ENCODE assay signal across 8 cellular contexts in the genomic region with DNA sequence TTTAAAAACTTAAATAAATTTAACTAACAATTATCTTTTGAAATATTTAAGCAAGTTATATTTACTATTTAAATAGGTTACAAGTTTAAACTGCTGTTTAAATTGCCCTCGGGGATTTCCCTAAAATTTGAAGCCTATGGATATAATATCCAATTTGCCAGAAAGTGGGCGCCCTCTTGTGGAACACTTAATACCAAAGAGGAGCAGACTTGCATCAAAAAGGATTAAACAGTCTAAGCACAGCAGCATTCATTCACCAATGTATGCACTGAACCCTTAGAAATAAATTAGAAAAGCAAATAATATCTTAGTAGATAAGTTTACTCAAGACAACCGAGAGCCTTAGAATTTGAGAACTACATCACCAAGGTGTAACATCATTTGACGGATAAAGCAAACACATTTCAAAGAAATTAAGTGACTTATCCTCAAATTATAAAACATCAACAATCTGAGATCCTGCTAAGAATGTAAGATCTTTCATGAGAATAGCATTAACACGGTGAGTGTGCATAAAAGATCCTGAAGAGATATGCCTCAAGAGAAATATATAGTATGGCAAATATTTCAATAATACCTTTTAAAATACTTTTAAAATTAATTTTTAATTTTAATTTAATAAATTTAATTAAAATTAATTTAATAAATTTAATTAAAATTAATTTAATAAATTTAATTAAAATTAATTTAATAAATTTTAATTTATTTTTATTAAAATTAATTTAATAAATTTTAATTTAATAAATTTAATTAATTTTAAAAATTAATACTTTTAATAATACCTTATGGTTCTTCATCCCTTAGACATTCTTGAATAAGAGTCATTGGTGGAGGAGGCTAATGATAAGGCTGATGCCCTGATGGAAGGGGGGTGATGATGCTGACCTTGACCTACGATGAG. TPM values are rescaled to one million over a fixed set of nuclear protein-coding genes. Genes with fewer than 3 reads are reported as not detected.
DNase-seq lines count a peak whose midpoint lies in the region; TF ChIP-seq lines count a peak whose summit lies in the region.

No MANE protein-coding gene starts in this region.

- intact Hi-C loops in activated CD4-positive, alpha-beta memory T cell treated with anti-CD3 and anti-CD28 coated beads for 36 hours (cut with micrococcal nuclease) = loop anchor here (1.0 to 5.0 kb wide), 3 partner anchors 77 to 559 kb away; no protein-coding TSS in a partner anchor

- H3K4me3 ChIP-seq in MG63 = no peak overlapping the region

- H3K4me3 Mint-ChIP-seq in activated CD4-positive, alpha-beta memory T cell treated with anti-CD3 and anti-CD28 coated beads for 36 hours = no peak overlapping the region
- H3K4me3 Mint-ChIP-seq in activated CD4-positive, alpha-beta memory T cell treated with anti-CD3 and anti-CD28 coated beads, Interleukin-2, amount 10 ng/mL, durations not matched to agents 7 days and 5 days = no peak overlapping the region
- H3K4me3 Mint-ChIP-seq in nephron progenitor cell = no peak overlapping the region

- H3K27me3 Mint-ChIP-seq in activated CD4-positive, alpha-beta memory T cell treated with anti-CD3 and anti-CD28 coated beads for 36 hours = peaks cover 3% of the 10 kb centered on the region
- H3K27me3 Mint-ChIP-seq in activated CD4-positive, alpha-beta memory T cell treated with anti-CD3 and anti-CD28 coated beads, Interleukin-2, amount 10 ng/mL, durations not matched to agents 7 days and 5 days = no peaks in the 10 kb centered on the region
- H3K27me3 Mint-ChIP-seq in nephron progenitor cell (ENCODE audit: low read depth, poor library complexity) = peaks cover 8% of the 10 kb centered on the region

- H3K27ac Mint-ChIP-seq in activated CD4-positive, alpha-beta memory T cell treated with anti-CD3 and anti-CD28 coated beads for 36 hours = no peak overlapping the region
- no peak overlapping the region for H3K27ac Mint-ChIP-seq in activated CD4-positive, alpha-beta memory T cell treated with anti-CD3 and anti-CD28 coated beads, Interleukin-2, amount 10 ng/mL, durations not matched to agents 7 days and 5 days
- no peak overlapping the region for H3K27ac Mint-ChIP-seq in nephron progenitor cell

- no peak overlapping the region for H3K27ac ChIP-seq in RWPE1

- CTCF ChIA-PET in activated CD4-positive, alpha-beta memory T cell treated with anti-CD3 and anti-CD28 coated beads for 36 hours (lab: Charles Lee) = no interaction called here
- CTCF ChIA-PET in activated CD4-positive, alpha-beta memory T cell treated with anti-CD3 and anti-CD28 coated beads, Interleukin-2, amount 10 ng/mL, durations not matched to agents 7 days and 5 days (lab: Charles Lee) = no interaction called here
- CTCF ChIA-PET in RWPE1 (lab: Yijun Ruan, JAX) = interaction anchor here (0.7 kb wide), 1 partner anchor 277 kb away, joined by 6 read pairs; no protein-coding TSS in a partner anchor

- no peaks in the 10 kb centered on the region for H3K9me3 ChIP-seq in MG63

- H3K36me3 Mint-ChIP-seq in activated CD4-positive, alpha-beta memory T cell treated with anti-CD3 and anti-CD28 coated beads for 36 hours = no peaks in the 10 kb centered on the region
- H3K36me3 Mint-ChIP-seq in activated CD4-positive, alpha-beta memory T cell treated with anti-CD3 and anti-CD28 coated beads, Interleukin-2, amount 10 ng/mL, durations not matched to agents 7 days and 5 days (ENCODE audit: low read depth) = no peaks in the 10 kb centered on the region
- no peaks in the 10 kb centered on the region for H3K36me3 Mint-ChIP-seq in nephron progenitor cell (ENCODE audit: low read depth)

- H3K4me1 Mint-ChIP-seq in activated CD4-positive, alpha-beta memory T cell treated with anti-CD3 and anti-CD28 coated beads for 36 hours (ENCODE audit: low read depth) = no peaks in the 10 kb centered on the region
- H3K4me1 Mint-ChIP-seq in activated CD4-positive, alpha-beta memory T cell treated with anti-CD3 and anti-CD28 coated beads, Interleukin-2, amount 10 ng/mL, durations not matched to agents 7 days and 5 days = no peaks in the 10 kb centered on the region
- no peaks in the 10 kb centered on the region for H3K4me1 Mint-ChIP-seq in nephron progenitor cell

- POLR2A ChIA-PET in activated CD4-positive, alpha-beta memory T cell treated with anti-CD3 and anti-CD28 coated beads for 36 hours (lab: Charles Lee) = no interaction called here
- POLR2A ChIA-PET in activated CD4-positive, alpha-beta memory T cell treated with anti-CD3 and anti-CD28 coated beads, Interleukin-2, amount 10 ng/mL, durations not matched to agents 7 days and 5 days (lab: Charles Lee) = no interaction called here
- POLR2A ChIA-PET in RWPE1 (lab: Yijun Ruan, JAX; ENCODE audit: low non-redundant PET) = no interaction called here

- peak; percentile 80 for TF ChIP-seq CTCF in RWPE1 (conservative IDR thresholded peaks at IDR 0.05; ENCODE audit: low read depth)
- TF ChIP-seq CTCF in nephron progenitor cell (IDR thresholded peaks at IDR 0.05) = peak; percentile 70

- no peaks in the 10 kb centered on the region for H3K36me3 ChIP-seq in MG63

- H3K27me3 ChIP-seq in MG63 = no peaks in the 10 kb centered on the region

- peak; percentile 24 for DNase-seq in activated CD4-positive, alpha-beta memory T cell treated with anti-CD3 and anti-CD28 coated beads for 36 hours
- DNase-seq in activated CD4-positive, alpha-beta memory T cell treated with anti-CD3 and anti-CD28 coated beads, Interleukin-2, amount 10 ng/mL, durations not matched to agents 7 days and 5 days = no peak
- DNase-seq in MG63 (peak; percentile 4), RWPE1 (ENCODE audit: low spot score) (peak; percentile 39), epidermal melanocyte (ENCODE audit: insufficient read length, low spot score) (peak; percentile 42), nephron progenitor cell (peak; percentile 46), ecto neural progenitor cell (ENCODE audit: low spot score) (no peak)
- no peak for DNase-seq in central memory CD4-positive, alpha-beta T cell

- no peaks in the 10 kb centered on the region for H3K9me3 Mint-ChIP-seq in activated CD4-positive, alpha-beta memory T cell treated with anti-CD3 and anti-CD28 coated beads for 36 hours
- no peaks in the 10 kb centered on the region for H3K9me3 Mint-ChIP-seq in activated CD4-positive, alpha-beta memory T cell treated with anti-CD3 and anti-CD28 coated beads, Interleukin-2, amount 10 ng/mL, durations not matched to agents 7 days and 5 days
- H3K9me3 Mint-ChIP-seq in nephron progenitor cell = no peaks in the 10 kb centered on the region

RNA-seq across cellular contexts. Expression of a gene that starts 11.5 kb away (rescaled TPM):
- total RNA-seq in activated CD4-positive, alpha-beta memory T cell treated with anti-CD3 and anti-CD28 coated beads for 36 hours = not detected
- total RNA-seq in activated CD4-positive, alpha-beta memory T cell treated with anti-CD3 and anti-CD28 coated beads, Interleukin-2, amount 10 ng/mL, durations not matched to agents 7 days and 5 days = not detected
- total RNA-seq in MG63 (2014; rRNA removed; shearing (Covaris generic); ENCODE audit: low replicate concordance) = not detected in 2 replicates

RNA-seq across cellular contexts. Expression of a gene that starts 35.0 kb away (rescaled TPM):
- total RNA-seq in activated CD4-positive, alpha-beta memory T cell treated with anti-CD3 and anti-CD28 coated beads for 36 hours = not detected
- total RNA-seq in activated CD4-positive, alpha-beta memory T cell treated with anti-CD3 and anti-CD28 coated beads, Interleukin-2, amount 10 ng/mL, durations not matched to agents 7 days and 5 days = not detected
- total RNA-seq in MG63 (2014; rRNA removed; shearing (Covaris generic); ENCODE audit: low replicate concordance) = not detected in 2 replicates

RNA-seq across cellular contexts. Expression of a gene that starts 46.6 kb away (rescaled TPM):
- not detected for total RNA-seq in activated CD4-positive, alpha-beta memory T cell treated with anti-CD3 and anti-CD28 coated beads for 36 hours
- not detected for total RNA-seq in activated CD4-positive, alpha-beta memory T cell treated with anti-CD3 and anti-CD28 coated beads, Interleukin-2, amount 10 ng/mL, durations not matched to agents 7 days and 5 days
- total RNA-seq in MG63 (2014; rRNA removed; shearing (Covaris generic); ENCODE audit: low replicate concordance) = not detected in 2 replicates

Comparison
In these comparisons a context has a peak if more than half of its experiments do, and no peak if none do; other contexts are left out.
1. DNase-seq: peak in activated CD4-positive, alpha-beta memory T cell treated with anti-CD3 and anti-CD28 coated beads for 36 hours (single experiment), MG63 (single experiment), RWPE1 (single experiment), epidermal melanocyte (single experiment) and nephron progenitor cell (single experiment); none in activated CD4-positive, alpha-beta memory T cell treated with anti-CD3 and anti-CD28 coated beads, Interleukin-2, amount 10 ng/mL, durations not matched to agents 7 days and 5 days (single experiment), ecto neural progenitor cell (single experiment) and central memory CD4-positive, alpha-beta T cell (single experiment).